ENCODE assay signal across 1 cellular context in genomic region chr12:49945394-49946080, GRCh38.
TF ChIP-seq lines count a peak whose summit lies in the region.

No MANE protein-coding gene starts in this region.

TF ChIP-seq in H1, 55 proteins besides CTCF, POLR2A, EP300 and RAD21:
- TF ChIP-seq MAX (IDR thresholded peaks at IDR 0.05) (peak; percentile 69), KDM4A (IDR thresholded peaks at IDR 0.05; ENCODE audit: low read depth, low read length, severe bottlenecking) (no peak), CBX8 (IDR thresholded peaks at IDR 0.05; ENCODE audit: borderline replicate concordance, low read depth, low read length) (no peak), GABPA (IDR thresholded peaks at IDR 0.05; ENCODE audit: borderline replicate concordance, insufficient read depth, low read length) (peak; percentile 60; the same call in 1 of the 2 replicates), ATF3 (IDR thresholded peaks at IDR 0.05; ENCODE audit: insufficient read depth, low read depth, low read length) (no peak), ASH2L (IDR thresholded peaks at IDR 0.05; ENCODE audit: low read length) (peak; percentile 67), CHD2 (IDR thresholded peaks at IDR 0.05; ENCODE audit: low read length) (no peak), SP4 (IDR thresholded peaks at IDR 0.05; ENCODE audit: low read length) (no peak), NRF1 (IDR thresholded peaks at IDR 0.05; ENCODE audit: low read depth, low read length) (no peak), SP2 (IDR thresholded peaks at IDR 0.05; ENCODE audit: low read length) (no peak), RFX5 (IDR thresholded peaks at IDR 0.05; ENCODE audit: borderline replicate concordance, low read depth, low read length) (no peak), TCF12 (IDR thresholded peaks at IDR 0.05; ENCODE audit: low read depth, low read length) (no peak), SIRT6 (IDR thresholded peaks at IDR 0.05; ENCODE audit: low read length) (no peak), SP1 (IDR thresholded peaks at IDR 0.05; ENCODE audit: low read depth, low read length) (0 out of 2 replicates have a peak, but pooled peaks have one; percentile 28), TBP (IDR thresholded peaks at IDR 0.05; ENCODE audit: low read depth, low read length) (no peak), CREB1 (IDR thresholded peaks at IDR 0.05) (peak; percentile 60; the same call in 1 of the 2 replicates), HDAC2 (IDR thresholded peaks at IDR 0.05; ENCODE audit: borderline replicate concordance in 1 of 2, low read depth in 2 of 2, low read length in 2 of 2) (0 out of 4 replicates have a peak, but pooled peaks have one; percentile 24 to 34), NANOG (IDR thresholded peaks at IDR 0.05; ENCODE audit: insufficient read depth, low read depth, low read length, poor library complexity, severe bottlenecking) (no peak), USF2 (IDR thresholded peaks at IDR 0.05; ENCODE audit: low read length) (no peak), RBBP5 (IDR thresholded peaks at IDR 0.05; ENCODE audit: borderline replicate concordance, low read depth, low read length) (no peak), HDAC6 (IDR thresholded peaks at IDR 0.05; ENCODE audit: low read depth, low read length) (no peak), RNF2 (IDR thresholded peaks at IDR 0.05; ENCODE audit: borderline replicate concordance, low read depth, low read length, missing control alignments, poor library complexity, severe bottlenecking) (no peak), SIX5 (IDR thresholded peaks at IDR 0.05; ENCODE audit: low read depth, low read length) (no peak), GTF2F1 (IDR thresholded peaks at IDR 0.05; ENCODE audit: borderline replicate concordance, low read depth, low read length) (no peak), BACH1 (IDR thresholded peaks at IDR 0.05; ENCODE audit: low read length) (0 out of 2 replicates have a peak, but pooled peaks have one; percentile 68), EZH2 (IDR thresholded peaks at IDR 0.05; ENCODE audit: low read depth, low read length, severe bottlenecking) (no peak), ZNF274 (IDR thresholded peaks at IDR 0.05; ENCODE audit: borderline replicate concordance, extremely low read depth, low read length) (no peak), SUZ12 (IDR thresholded peaks at IDR 0.05; ENCODE audit: low read length) (no peak; the same call in 1 of the 2 replicates), TAF7 (optimal IDR thresholded peaks at IDR 0.05; ENCODE audit: borderline replicate concordance, low read depth, low read length) (peak; percentile 66), BCL11A (IDR thresholded peaks at IDR 0.05; ENCODE audit: low read depth in 2 of 2, low read length in 2 of 2) (no peak), EGR1 (IDR thresholded peaks at IDR 0.05; ENCODE audit: borderline replicate concordance, low read depth, low read length) (no peak; the same call in 1 of the 2 replicates), CBX5 (IDR thresholded peaks at IDR 0.05; ENCODE audit: low read depth, low read length) (no peak), SAP30 (IDR thresholded peaks at IDR 0.05; ENCODE audit: insufficient read depth, insufficient replicate concordance, low read length) (no peak), FOSL1 (IDR thresholded peaks at IDR 0.05; ENCODE audit: insufficient read depth, low read depth, low read length) (no peak), POLR2AphosphoS5 (IDR thresholded peaks at IDR 0.05; ENCODE audit: low read depth, low read length) (no peak), JUND (IDR thresholded peaks at IDR 0.05; ENCODE audit: low read length) (peak; percentile 69; the same call in 1 of the 2 replicates), TEAD4 (IDR thresholded peaks at IDR 0.05; ENCODE audit: low read depth, low read length) (no peak), YY1 (IDR thresholded peaks at IDR 0.05; ENCODE audit: low read depth, low read length) (peak; percentile 63; the same call in 1 of the 2 replicates), MAFK (IDR thresholded peaks at IDR 0.05; ENCODE audit: low read depth, low read length) (no peak; the same call in 1 of the 2 replicates), BRCA1 (IDR thresholded peaks at IDR 0.05; ENCODE audit: low read depth, low read length) (no peak), CHD1 (IDR thresholded peaks at IDR 0.05; ENCODE audit: low read depth, low read length) (no peak), SIN3A (conservative IDR thresholded peaks at IDR 0.05 in 1 of 2, IDR thresholded peaks at IDR 0.05 in 1 of 2; ENCODE audit: low read depth in 1 of 2, low read length in 2 of 2) (peak; percentile 87 to 94; a peak in 3 of 4 replicates), KDM5A (IDR thresholded peaks at IDR 0.05; ENCODE audit: low read length) (no peak), SRF (IDR thresholded peaks at IDR 0.05; ENCODE audit: low read depth, low read length) (no peak), TAF1 (IDR thresholded peaks at IDR 0.05; ENCODE audit: low read depth, low read length) (no peak), CTBP2 (IDR thresholded peaks at IDR 0.05; ENCODE audit: borderline replicate concordance, insufficient read depth, insufficient read length, low read length) (peak; percentile 44), POU5F1 (IDR thresholded peaks at IDR 0.05; ENCODE audit: low read depth, low read length) (no peak), PHF8 (conservative IDR thresholded peaks at IDR 0.05; ENCODE audit: low read depth, low read length) (no peak), JUN (IDR thresholded peaks at IDR 0.05; ENCODE audit: low read depth, low read length) (no peak), CEBPB (IDR thresholded peaks at IDR 0.05; ENCODE audit: low read depth, low read length) (no peak), KDM1A (IDR thresholded peaks at IDR 0.05; ENCODE audit: borderline replicate concordance, low read length) (no peak; the same call in 1 of the 2 replicates), E2F6 (IDR thresholded peaks at IDR 0.05) (peak; percentile 65; the same call in 1 of the 2 replicates), RXRA (IDR thresholded peaks at IDR 0.05; ENCODE audit: insufficient read depth, low read depth, low read length) (no peak)
- TF ChIP-seq, protein P1, sequence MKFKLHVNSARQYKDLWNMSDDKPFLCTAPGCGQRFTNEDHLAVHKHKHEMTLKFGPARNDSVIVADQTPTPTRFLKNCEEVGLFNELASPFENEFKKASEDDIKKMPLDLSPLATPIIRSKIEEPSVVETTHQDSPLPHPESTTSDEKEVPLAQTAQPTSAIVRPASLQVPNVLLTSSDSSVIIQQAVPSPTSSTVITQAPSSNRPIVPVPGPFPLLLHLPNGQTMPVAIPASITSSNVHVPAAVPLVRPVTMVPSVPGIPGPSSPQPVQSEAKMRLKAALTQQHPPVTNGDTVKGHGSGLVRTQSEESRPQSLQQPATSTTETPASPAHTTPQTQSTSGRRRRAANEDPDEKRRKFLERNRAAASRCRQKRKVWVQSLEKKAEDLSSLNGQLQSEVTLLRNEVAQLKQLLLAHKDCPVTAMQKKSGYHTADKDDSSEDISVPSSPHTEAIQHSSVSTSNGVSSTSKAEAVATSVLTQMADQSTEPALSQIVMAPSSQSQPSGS (IDR thresholded peaks at IDR 0.05; ENCODE audit: low read length), result peak; percentile 83; the same call in 1 of the 2 replicates
- TF ChIP-seq, protein P2, sequence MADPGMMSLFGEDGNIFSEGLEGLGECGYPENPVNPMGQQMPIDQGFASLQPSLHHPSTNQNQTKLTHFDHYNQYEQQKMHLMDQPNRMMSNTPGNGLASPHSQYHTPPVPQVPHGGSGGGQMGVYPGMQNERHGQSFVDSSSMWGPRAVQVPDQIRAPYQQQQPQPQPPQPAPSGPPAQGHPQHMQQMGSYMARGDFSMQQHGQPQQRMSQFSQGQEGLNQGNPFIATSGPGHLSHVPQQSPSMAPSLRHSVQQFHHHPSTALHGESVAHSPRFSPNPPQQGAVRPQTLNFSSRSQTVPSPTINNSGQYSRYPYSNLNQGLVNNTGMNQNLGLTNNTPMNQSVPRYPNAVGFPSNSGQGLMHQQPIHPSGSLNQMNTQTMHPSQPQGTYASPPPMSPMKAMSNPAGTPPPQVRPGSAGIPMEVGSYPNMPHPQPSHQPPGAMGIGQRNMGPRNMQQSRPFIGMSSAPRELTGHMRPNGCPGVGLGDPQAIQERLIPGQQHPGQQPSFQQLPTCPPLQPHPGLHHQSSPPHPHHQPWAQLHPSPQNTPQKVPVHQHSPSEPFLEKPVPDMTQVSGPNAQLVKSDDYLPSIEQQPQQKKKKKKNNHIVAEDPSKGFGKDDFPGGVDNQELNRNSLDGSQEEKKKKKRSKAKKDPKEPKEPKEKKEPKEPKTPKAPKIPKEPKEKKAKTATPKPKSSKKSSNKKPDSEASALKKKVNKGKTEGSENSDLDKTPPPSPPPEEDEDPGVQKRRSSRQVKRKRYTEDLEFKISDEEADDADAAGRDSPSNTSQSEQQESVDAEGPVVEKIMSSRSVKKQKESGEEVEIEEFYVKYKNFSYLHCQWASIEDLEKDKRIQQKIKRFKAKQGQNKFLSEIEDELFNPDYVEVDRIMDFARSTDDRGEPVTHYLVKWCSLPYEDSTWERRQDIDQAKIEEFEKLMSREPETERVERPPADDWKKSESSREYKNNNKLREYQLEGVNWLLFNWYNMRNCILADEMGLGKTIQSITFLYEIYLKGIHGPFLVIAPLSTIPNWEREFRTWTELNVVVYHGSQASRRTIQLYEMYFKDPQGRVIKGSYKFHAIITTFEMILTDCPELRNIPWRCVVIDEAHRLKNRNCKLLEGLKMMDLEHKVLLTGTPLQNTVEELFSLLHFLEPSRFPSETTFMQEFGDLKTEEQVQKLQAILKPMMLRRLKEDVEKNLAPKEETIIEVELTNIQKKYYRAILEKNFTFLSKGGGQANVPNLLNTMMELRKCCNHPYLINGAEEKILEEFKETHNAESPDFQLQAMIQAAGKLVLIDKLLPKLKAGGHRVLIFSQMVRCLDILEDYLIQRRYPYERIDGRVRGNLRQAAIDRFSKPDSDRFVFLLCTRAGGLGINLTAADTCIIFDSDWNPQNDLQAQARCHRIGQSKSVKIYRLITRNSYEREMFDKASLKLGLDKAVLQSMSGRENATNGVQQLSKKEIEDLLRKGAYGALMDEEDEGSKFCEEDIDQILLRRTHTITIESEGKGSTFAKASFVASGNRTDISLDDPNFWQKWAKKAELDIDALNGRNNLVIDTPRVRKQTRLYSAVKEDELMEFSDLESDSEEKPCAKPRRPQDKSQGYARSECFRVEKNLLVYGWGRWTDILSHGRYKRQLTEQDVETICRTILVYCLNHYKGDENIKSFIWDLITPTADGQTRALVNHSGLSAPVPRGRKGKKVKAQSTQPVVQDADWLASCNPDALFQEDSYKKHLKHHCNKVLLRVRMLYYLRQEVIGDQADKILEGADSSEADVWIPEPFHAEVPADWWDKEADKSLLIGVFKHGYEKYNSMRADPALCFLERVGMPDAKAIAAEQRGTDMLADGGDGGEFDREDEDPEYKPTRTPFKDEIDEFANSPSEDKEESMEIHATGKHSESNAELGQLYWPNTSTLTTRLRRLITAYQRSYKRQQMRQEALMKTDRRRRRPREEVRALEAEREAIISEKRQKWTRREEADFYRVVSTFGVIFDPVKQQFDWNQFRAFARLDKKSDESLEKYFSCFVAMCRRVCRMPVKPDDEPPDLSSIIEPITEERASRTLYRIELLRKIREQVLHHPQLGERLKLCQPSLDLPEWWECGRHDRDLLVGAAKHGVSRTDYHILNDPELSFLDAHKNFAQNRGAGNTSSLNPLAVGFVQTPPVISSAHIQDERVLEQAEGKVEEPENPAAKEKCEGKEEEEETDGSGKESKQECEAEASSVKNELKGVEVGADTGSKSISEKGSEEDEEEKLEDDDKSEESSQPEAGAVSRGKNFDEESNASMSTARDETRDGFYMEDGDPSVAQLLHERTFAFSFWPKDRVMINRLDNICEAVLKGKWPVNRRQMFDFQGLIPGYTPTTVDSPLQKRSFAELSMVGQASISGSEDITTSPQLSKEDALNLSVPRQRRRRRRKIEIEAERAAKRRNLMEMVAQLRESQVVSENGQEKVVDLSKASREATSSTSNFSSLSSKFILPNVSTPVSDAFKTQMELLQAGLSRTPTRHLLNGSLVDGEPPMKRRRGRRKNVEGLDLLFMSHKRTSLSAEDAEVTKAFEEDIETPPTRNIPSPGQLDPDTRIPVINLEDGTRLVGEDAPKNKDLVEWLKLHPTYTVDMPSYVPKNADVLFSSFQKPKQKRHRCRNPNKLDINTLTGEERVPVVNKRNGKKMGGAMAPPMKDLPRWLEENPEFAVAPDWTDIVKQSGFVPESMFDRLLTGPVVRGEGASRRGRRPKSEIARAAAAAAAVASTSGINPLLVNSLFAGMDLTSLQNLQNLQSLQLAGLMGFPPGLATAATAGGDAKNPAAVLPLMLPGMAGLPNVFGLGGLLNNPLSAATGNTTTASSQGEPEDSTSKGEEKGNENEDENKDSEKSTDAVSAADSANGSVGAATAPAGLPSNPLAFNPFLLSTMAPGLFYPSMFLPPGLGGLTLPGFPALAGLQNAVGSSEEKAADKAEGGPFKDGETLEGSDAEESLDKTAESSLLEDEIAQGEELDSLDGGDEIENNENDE (IDR thresholded peaks at IDR 0.05; ENCODE audit: insufficient replicate concordance, low read length), result no peak
